In the genomic region with DNA sequence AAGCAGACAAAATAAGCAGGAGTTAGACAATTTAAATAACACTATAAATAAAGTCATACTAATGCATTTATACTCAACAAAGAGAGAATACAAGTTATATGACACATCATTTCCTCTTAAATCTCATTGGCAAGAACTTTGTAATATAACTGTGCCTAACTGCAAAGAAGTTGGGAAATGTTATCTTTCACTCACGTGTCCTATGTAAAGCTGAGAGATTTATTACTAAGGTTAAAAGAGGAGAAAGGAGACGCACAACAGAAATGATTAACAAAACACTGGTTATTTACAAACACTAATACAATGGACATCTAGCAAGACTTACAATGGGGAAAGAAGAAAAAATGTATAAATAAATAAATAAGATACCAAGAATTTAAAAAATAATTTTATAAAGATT, we compare ENCODE assay signal across 36 cellular contexts. TPM values are rescaled to one million over a fixed set of nuclear protein-coding genes. Genes with fewer than 3 reads are reported as not detected.
"Had no signal": no experiment of that assay in that cellular context is flagged by ENCODE, and none has a peak within 500 bp of the region (broad histone marks: within the 10 kb centered on the region; RNA-seq: fewer than 3 reads in every experiment).

No MANE protein-coding gene starts in this region.

- H3K9me3 Mint-ChIP-seq: activated CD4-positive, alpha-beta memory T cell treated with anti-CD3 and anti-CD28 coated beads, Interleukin-2, amount 10 ng/mL, durations not matched to agents 7 days and 5 days; activated naive CD4-positive, alpha-beta T cell treated with anti-CD3 and anti-CD28 coated beads, Interleukin-2, amount 10 ng/mL, durations not matched to agents 7 days and 5 days; activated naive CD8-positive, alpha-beta T cell treated with anti-CD3 and anti-CD28 coated beads, Interleukin-2, amount 50 U/mL, for 24 hours; T-helper 1 cell treated with Interleukin-12 subunit alpha and Interleukin-12 subunit beta and Interleukin-4 antibody, amounts not matched to agents 30 μg/mL and 1 μg/mL, for 36 hours; T-helper 2 cell treated with Interferon-gamma antibody and Interleukin-4, amounts not matched to agents 5 μg/mL and 100 μg/mL, for 36 hours had no signal

- H3K27ac Mint-ChIP-seq: activated B cell treated with CpG ODN at 0.5 μM for 24 hours; activated CD4-positive, alpha-beta memory T cell treated with anti-CD3 and anti-CD28 coated beads, Interleukin-2, amount 10 ng/mL, durations not matched to agents 7 days and 5 days; activated CD8-positive, alpha-beta memory T cell treated with anti-CD3 and anti-CD28 coated beads, Interleukin-2, amount 10 ng/mL, durations not matched to agents 7 days and 5 days; activated naive CD4-positive, alpha-beta T cell treated with anti-CD3 and anti-CD28 coated beads, Interleukin-2, amount 10 ng/mL, durations not matched to agents 7 days and 5 days; activated naive CD8-positive, alpha-beta T cell; activated naive CD8-positive, alpha-beta T cell treated with anti-CD3 and anti-CD28 coated beads, Interleukin-2, amount 50 U/mL, for 24 hours; brain; T-helper 1 cell treated with Interleukin-12 subunit alpha and Interleukin-12 subunit beta and Interleukin-4 antibody, amounts not matched to agents 30 μg/mL and 1 μg/mL, for 36 hours; T-helper 2 cell treated with Interferon-gamma antibody and Interleukin-4, amounts not matched to agents 5 μg/mL and 100 μg/mL, for 36 hours had no signal

- H3K4me1 ChIP-seq: SJSA1 had no signal

- H3K4me1 Mint-ChIP-seq: activated B cell treated with CpG ODN at 0.5 μM for 24 hours; activated CD4-positive, alpha-beta memory T cell treated with anti-CD3 and anti-CD28 coated beads, Interleukin-2, amount 10 ng/mL, durations not matched to agents 7 days and 5 days; activated CD8-positive, alpha-beta memory T cell treated with anti-CD3 and anti-CD28 coated beads, Interleukin-2, amount 10 ng/mL, durations not matched to agents 7 days and 5 days; activated naive CD4-positive, alpha-beta T cell treated with anti-CD3 and anti-CD28 coated beads, Interleukin-2, amount 10 ng/mL, durations not matched to agents 7 days and 5 days; activated naive CD8-positive, alpha-beta T cell treated with anti-CD3 and anti-CD28 coated beads, Interleukin-2, amount 50 U/mL, for 24 hours; brain had no signal

- ATAC-seq: activated CD8-positive, alpha-beta memory T cell treated with anti-CD3 and anti-CD28 coated beads, Interleukin-2, amount 10 ng/mL, durations not matched to agents 7 days and 5 days; activated naive CD8-positive, alpha-beta T cell treated with anti-CD3 and anti-CD28 coated beads, Interleukin-2, amount 50 U/mL, for 24 hours; Panc1 had no signal

- H3K4me3 Mint-ChIP-seq: activated B cell treated with CpG ODN at 0.5 μM for 24 hours; activated CD4-positive, alpha-beta memory T cell treated with anti-CD3 and anti-CD28 coated beads, Interleukin-2, amount 10 ng/mL, durations not matched to agents 7 days and 5 days; activated CD8-positive, alpha-beta memory T cell treated with anti-CD3 and anti-CD28 coated beads, Interleukin-2, amount 10 ng/mL, durations not matched to agents 7 days and 5 days; activated naive CD4-positive, alpha-beta T cell treated with anti-CD3 and anti-CD28 coated beads, Interleukin-2, amount 10 ng/mL, durations not matched to agents 7 days and 5 days; activated naive CD8-positive, alpha-beta T cell; activated naive CD8-positive, alpha-beta T cell treated with anti-CD3 and anti-CD28 coated beads, Interleukin-2, amount 50 U/mL, for 24 hours; brain; T-helper 1 cell treated with Interleukin-12 subunit alpha and Interleukin-12 subunit beta and Interleukin-4 antibody, amounts not matched to agents 30 μg/mL and 1 μg/mL, for 36 hours; T-helper 2 cell treated with Interferon-gamma antibody and Interleukin-4, amounts not matched to agents 5 μg/mL and 100 μg/mL, for 36 hours had no signal

- H3K36me3 ChIP-seq: SJSA1 had no signal

- DNase-seq: activated B cell treated with CpG ODN at 0.5 μM for 24 hours; activated CD4-positive, alpha-beta memory T cell treated with anti-CD3 and anti-CD28 coated beads, Interleukin-2, amount 10 ng/mL, durations not matched to agents 7 days and 5 days; activated CD4-positive, alpha-beta T cell treated with anti-CD3 and anti-CD28 coated beads for 1 hour; activated CD4-positive, alpha-beta T cell treated with anti-CD3 and anti-CD28 coated beads for 48 hours; activated CD8-positive, alpha-beta memory T cell treated with anti-CD3 and anti-CD28 coated beads for 24 hours; activated CD8-positive, alpha-beta memory T cell treated with anti-CD3 and anti-CD28 coated beads, Interleukin-2, amount 10 ng/mL, durations not matched to agents 7 days and 5 days; activated CD8-positive, alpha-beta memory T cell treated with anti-CD3 and anti-CD28 coated beads, Interleukin-2, amount 50 U/mL, for 48 hours; activated effector memory CD4-positive, alpha-beta T cell treated with Interleukin-2 at 50 U/mL for 16 hours; activated naive CD4-positive, alpha-beta T cell treated with anti-CD3 and anti-CD28 coated beads, Interleukin-2, amount 10 ng/mL, durations not matched to agents 7 days and 5 days; activated naive CD8-positive, alpha-beta T cell treated with anti-CD3 and anti-CD28 coated beads, Interleukin-2, amount 50 U/mL, for 24 hours; activated T-cell treated with anti-CD3 and anti-CD28 coated beads, Interleukin-2, amount 50 U/mL, for 48 hours; anterior cingulate cortex; caudate nucleus; cerebellar nuclear complex; MV-4-11; NCI-H1092; NCI-H1436 treated with DMSO at 0.1 percent for 48 hours; NCI-H187; NCI-H2029 treated with DMSO at 0.1 percent for 48 hours; NCI-H2107; NCI-H2171; NCI-H510A; NCI-H526; NCI-H748 treated with DMSO at 0.1 percent for 48 hours; NK-92 treated with Interleukin-12 subunit alpha and Interleukin-12 subunit beta, amount 100 ng/mL, for 24 hours; SHP77 treated with DMSO at 0.1 percent for 48 hours; SK-N-SH had no signal

- H3K27ac ChIP-seq: SJSA1 had no signal

- H3K9ac ChIP-seq: SK-N-SH had no signal

- H3K9me3 ChIP-seq: SJSA1, SK-N-SH had no signal

- H3K4me2 ChIP-seq: SK-N-SH had no signal

- H3K36me3 Mint-ChIP-seq: activated CD8-positive, alpha-beta memory T cell treated with anti-CD3 and anti-CD28 coated beads, Interleukin-2, amount 10 ng/mL, durations not matched to agents 7 days and 5 days; activated naive CD4-positive, alpha-beta T cell treated with anti-CD3 and anti-CD28 coated beads, Interleukin-2, amount 10 ng/mL, durations not matched to agents 7 days and 5 days; activated naive CD8-positive, alpha-beta T cell; brain had no signal

- H3K4me3 ChIP-seq: SJSA1 had no signal

RNA-seq across cellular contexts. Expression of gene TMEM273, which starts 12.7 kb away (rescaled TPM):
- total RNA-seq: bronchial epithelial cell, M059J, RPMI7951, SJSA1 had no signal
